In the genomic region with DNA sequence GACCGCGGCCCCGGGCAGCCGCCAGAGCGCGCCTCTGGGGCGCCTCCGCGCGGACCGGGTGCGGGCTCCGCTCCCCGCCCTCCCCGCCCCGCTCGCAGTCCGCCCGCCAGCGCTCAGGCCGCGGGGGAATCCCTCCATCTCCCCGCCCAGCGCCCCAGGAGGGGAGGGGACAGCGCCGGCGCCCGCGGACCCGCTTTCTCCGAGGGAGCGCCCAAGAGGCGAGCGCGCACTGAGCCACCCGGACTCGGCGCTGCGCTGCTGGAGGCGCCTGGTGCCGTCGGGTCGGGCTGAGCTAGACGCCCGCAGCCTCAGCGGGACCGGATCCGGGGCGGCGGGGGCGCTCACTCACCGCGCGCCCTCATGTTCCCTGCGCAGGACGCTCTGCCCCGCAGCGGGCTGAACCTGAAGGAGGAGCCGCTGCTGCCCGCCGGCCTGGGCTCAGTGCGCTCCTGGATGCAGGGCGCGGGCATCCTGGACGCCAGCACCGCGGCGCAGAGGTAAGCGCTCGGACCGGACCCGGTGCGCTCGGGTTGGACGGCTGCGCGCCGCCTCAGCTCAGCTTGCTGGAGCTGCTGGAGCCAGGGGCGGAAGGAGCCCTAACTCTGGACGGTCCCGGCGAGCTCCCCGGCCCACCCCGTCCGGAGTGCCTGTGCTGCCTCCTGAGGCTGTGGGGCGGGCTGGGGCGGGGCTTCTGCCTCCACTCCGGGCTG, we compare ENCODE assay signal across 8 cellular contexts. TPM values are rescaled to one million over a fixed set of nuclear protein-coding genes. Genes with fewer than 3 reads are reported as not detected.
A peak's percentile ranks its signal among the peaks of the same experiment; 100 is the strongest.
DNase-seq lines count a peak whose midpoint lies in the region; ATAC-seq and TF ChIP-seq lines count a peak whose summit lies in the region.

No MANE protein-coding gene starts in this region.

- no peak overlapping the region for H2BK120ac ChIP-seq in H9 (ENCODE audit: low read depth, low read length, poor library complexity, severe bottlenecking)

- no peak overlapping the region for H3K4ac ChIP-seq in H9 (ENCODE audit: low read depth, low read length)

- H3K27ac Mint-ChIP-seq in H9, result no peak overlapping the region
- no peak overlapping the region for H3K27ac Mint-ChIP-seq in T-cell

- H2BK15ac ChIP-seq in H9 (ENCODE audit: low read depth, low read length), result no peak overlapping the region

- H3K36me3 ChIP-seq in ascending aorta, result no peaks in the 10 kb centered on the region
- H3K36me3 ChIP-seq in kidney epithelial cell (ENCODE audit: control insufficient read depth, insufficient read depth, low read length), result no peaks in the 10 kb centered on the region

- H3K4me1 Mint-ChIP-seq in H9, result peaks cover 17 to 37% of the 10 kb centered on the region in 2 experiments
- peaks cover 14 to 26% (median 22%) of the 10 kb centered on the region in 3 donors for H3K4me1 Mint-ChIP-seq in T-cell

- intact Hi-C loops in ascending aorta (cut with DNase I), result loop anchor here (1.0 to 10.0 kb wide), 6 partner anchors 29 to 181 kb away; partner anchors contain the start of genes IDH3B, NOP56, PCED1A and PTPRA

- H3K4me1 ChIP-seq in H9 (ENCODE audit: insufficient read depth, low read length) (no peaks in the 10 kb centered on the region), ascending aorta (peaks cover 2 to 7% of the 10 kb centered on the region in 2 donors)

- ATAC-seq in T-cell (replicated peaks in 1 of 4) (peak; percentile 60 to 74 (median 65)), GM18909 (IDR thresholded peaks at IDR 0.05; ENCODE audit: poor library complexity, unreplicated experiment) (no peak)

- H3K4me2 ChIP-seq in H9 (ENCODE audit: insufficient read depth, insufficient read length, low read length), result peak overlapping the region; percentile 13

- peak overlapping the region; percentile 65 to 92 for H3K4me3 ChIP-seq in ascending aorta
- H3K4me3 ChIP-seq in kidney epithelial cell (ENCODE audit: low read depth, low read length), result peak overlapping the region; percentile 33

- H3K27ac ChIP-seq in H9 (ENCODE audit: insufficient read length, low read depth, low read length), result no peak overlapping the region
- peak overlapping the region; percentile 2 to 73 for H3K27ac ChIP-seq in ascending aorta

- H3K27me3 Mint-ChIP-seq in H9 (ENCODE audit: low read depth) (peaks cover 87% of the 10 kb centered on the region), T-cell (peaks cover 22 to 44% of the 10 kb centered on the region in 2 donors)

- no peak overlapping the region for H3K56ac ChIP-seq in H9 (ENCODE audit: insufficient read length, low read depth, low read length)

- TF ChIP-seq CTCF in H9 (conservative IDR thresholded peaks at IDR 0.05), result no peak
- peak in 1 of 3 experiments; percentile 6 for TF ChIP-seq CTCF in ascending aorta (IDR thresholded peaks at IDR 0.05)
- TF ChIP-seq CTCF in kidney epithelial cell (IDR thresholded peaks at IDR 0.05; ENCODE audit: insufficient read depth, low read length, poor library complexity, severe bottlenecking), result no peak

- no peak overlapping the region for H3K9ac ChIP-seq in H9 (ENCODE audit: extremely low read depth, insufficient read length, low read length)

- no peak overlapping the region for H4K91ac ChIP-seq in H9 (ENCODE audit: insufficient read length, low read depth, low read length)

- H3K18ac ChIP-seq in H9 (ENCODE audit: insufficient read length, low read depth, low read length), result no peak overlapping the region

- H2AK5ac ChIP-seq in H9 (ENCODE audit: insufficient read length, low read length), result no peak overlapping the region

- H3K36me3 Mint-ChIP-seq in H9 (ENCODE audit: insufficient read depth in 1 of 3, low read depth in 3 of 3) (peaks cover 0 to 5% (median 0%) of the 10 kb centered on the region in 3 experiments; a peak in 2 of 7 replicates), T-cell (no peaks in the 10 kb centered on the region)

- CTCF ChIA-PET in T-cell (lab: Charles Lee), result interaction anchor here (0.7 to 2.3 kb wide), 3 partner anchors 20 to 55 kb away, joined by 3 to 14 read pairs (median 5); no protein-coding TSS in a partner anchor

- H4K5ac ChIP-seq in H9 (ENCODE audit: insufficient read length, low read depth, low read length), result no peak overlapping the region

- H3T11ph ChIP-seq in H9 (ENCODE audit: low read length), result no peak overlapping the region

- H2BK20ac ChIP-seq in H9 (ENCODE audit: low read depth, low read length, poor library complexity, severe bottlenecking), result no peak overlapping the region

- H3K79me2 ChIP-seq in H9 (ENCODE audit: insufficient read depth, low read length), result no peaks in the 10 kb centered on the region

- H3K27me3 ChIP-seq in H9 (ENCODE audit: insufficient read depth, low read length) (peaks cover 55% of the 10 kb centered on the region), ascending aorta (peaks cover 6% of the 10 kb centered on the region), kidney epithelial cell (ENCODE audit: control insufficient read depth, insufficient read depth, low read length) (peaks cover 59% of the 10 kb centered on the region)

- no peak overlapping the region for H4K8ac ChIP-seq in H9 (replicated peaks; ENCODE audit: insufficient read length, low read depth, low read length)

- peak overlapping the region; percentile 34 to 73; a peak in 4 of 5 replicates for H3K4me3 Mint-ChIP-seq in H9
- peak overlapping the region in 1 of 3 donors; percentile 54 for H3K4me3 Mint-ChIP-seq in T-cell

- DNase-seq in H9 (peak; percentile 50), T-cell (peak in 27 of 34 experiments; percentile 16 to 58 (median 33)), ascending aorta (ENCODE audit: low spot score in 2 of 2) (peak in 1 of 2 donors; percentile 70), kidney epithelial cell (ENCODE audit: low read depth) (no peak), DMS153 (lab: John Stamatoyannopoulos, UW) (no peak), glomerular visceral epithelial cell (ENCODE audit: extremely low spot score) (no peak)
- DNase-seq in stimulated activated CD4-positive, alpha-beta T cell treated with anti-CD3 and anti-CD28 coated beads, Interleukin-4, amount 100 ng/mL, for 48 hours (ENCODE audit: low read depth in 2 of 2), result peak; percentile 29 to 30

- POLR2A ChIA-PET in T-cell (lab: Charles Lee), result interaction anchor here in 1 of 2 donors (0.7 kb wide), 1 partner anchor 739 kb away, joined by 3 read pairs; no protein-coding TSS in a partner anchor

- H3K23me2 ChIP-seq in H9 (ENCODE audit: insufficient read length, low read depth, low read length, poor library complexity, severe bottlenecking), result no peaks in the 10 kb centered on the region

- no peak overlapping the region for H2BK12ac ChIP-seq in H9 (ENCODE audit: insufficient read length, low read depth, low read length)

- no peak overlapping the region for H2BK5ac ChIP-seq in H9 (ENCODE audit: insufficient read length, low read length)

- H2AFZ ChIP-seq in H9 (ENCODE audit: low read length), result no peak overlapping the region

- WGBS in H9 (ENCODE audit: extremely low coverage, insufficient read length, low lambda C conversion rate), result no CpG with 5 or more reads among the region's 88 CpGs

- peaks cover 2 to 3% of the 10 kb centered on the region in 2 experiments for H3K9me3 Mint-ChIP-seq in H9
- H3K9me3 Mint-ChIP-seq in T-cell, result no peaks in the 10 kb centered on the region

- H3K23ac ChIP-seq in H9 (ENCODE audit: insufficient read length, low read depth, low read length), result no peak overlapping the region

- no peak overlapping the region for H3K14ac ChIP-seq in H9 (ENCODE audit: insufficient read depth, low read length)

- H4K20me1 ChIP-seq in H9 (ENCODE audit: control insufficient read depth, insufficient read depth, insufficient read length), result peaks cover 4% of the 10 kb centered on the region

- H3K79me1 ChIP-seq in H9 (ENCODE audit: insufficient read depth, low read depth, low read length, poor library complexity, severe bottlenecking), result no peaks in the 10 kb centered on the region

- no peaks in the 10 kb centered on the region for H3K9me3 ChIP-seq in H9 (ENCODE audit: control insufficient read depth, low read depth, low read length)
- H3K9me3 ChIP-seq in ascending aorta, result no peaks in the 10 kb centered on the region

RNA-seq across cellular contexts. Expression of gene EBF4, which starts 0.9 kb away (rescaled TPM):
- total RNA-seq in H9 (2021) (3.9 and 4.3 TPM in 2 replicates), T-cell (10 to 100 TPM in 1 of 5 donors, 1 to 10 TPM in 4; 4.2 to 10.5 (median 6.8) TPM), ascending aorta (19.2 TPM), kidney epithelial cell (8.1 and 9.7 TPM in 2 replicates)

RNA-seq across cellular contexts. Expression of gene IDH3B, which starts 29.4 kb away (rescaled TPM):
- total RNA-seq in H9 (2021) (114 and 122 TPM in 2 replicates), T-cell (100 to 1,000 TPM; 101 to 147 (median 117) TPM), ascending aorta (24.9 TPM), kidney epithelial cell (99.7 and 118 TPM in 2 replicates)

RNA-seq across cellular contexts. Expression of gene NOP56, which starts 41.0 kb away (rescaled TPM):
- total RNA-seq in H9 (2021) (756 and 774 TPM in 2 replicates), T-cell (100 to 1,000 TPM; 243 to 279 (median 270) TPM), ascending aorta (32.1 TPM), kidney epithelial cell (141 and 142 TPM in 2 replicates)

Comparison
In these comparisons a context has a peak if more than half of its experiments do, and no peak if none do; other contexts are left out.
1. DNase-seq: peak in H9 (single experiment), T-cell (27 of 34) and stimulated activated CD4-positive, alpha-beta T cell treated with anti-CD3 and anti-CD28 coated beads, Interleukin-4, amount 100 ng/mL, for 48 hours (2 of 2); none in kidney epithelial cell (single experiment), DMS153 (single experiment) and glomerular visceral epithelial cell (single experiment).